Comparison of ENCODE assay signal across 20 cellular contexts in genomic region chr18:69205925-69206324, GRCh38.
A peak's percentile ranks its signal among the peaks of the same experiment; 100 is the strongest.
DNase-seq lines count a peak whose midpoint lies in the region; ATAC-seq and TF ChIP-seq lines count a peak whose summit lies in the region.
"Had no signal": no experiment of that assay in that cellular context is flagged by ENCODE, and none has a peak within 500 bp of the region (broad histone marks: within the 10 kb centered on the region; RNA-seq: fewer than 3 reads in every experiment).

No MANE protein-coding gene starts in this region.

- H3K36me3 ChIP-seq in adipocyte (ENCODE audit: control insufficient read depth, insufficient read depth, low read length, severe bottlenecking), result no peaks in the 10 kb centered on the region
- H3K36me3 ChIP-seq: BE2C; BLaER1 treated with 17β-estradiol and CSF1 and Interleukin-3, amounts not matched to agents 10 nM and 100 nM had no signal

- no peaks in the 10 kb centered on the region for H3K27me3 ChIP-seq in adipocyte (replicated peaks; ENCODE audit: control insufficient read depth, insufficient read depth, low read length)
- H3K27me3 ChIP-seq in foreskin keratinocyte, result no peaks in the 10 kb centered on the region
- H3K27me3 ChIP-seq: BE2C; BLaER1 treated with 17β-estradiol and CSF1 and Interleukin-3, amounts not matched to agents 10 nM and 100 nM had no signal

- ATAC-seq in HG02678 (IDR thresholded peaks at IDR 0.05; ENCODE audit: unreplicated experiment) (no peak), GM21447 (IDR thresholded peaks at IDR 0.05; ENCODE audit: unreplicated experiment) (no peak), foreskin keratinocyte (no peak)
- ATAC-seq: A549, GM23338, HCT116 had no signal

- DNase-seq in EH (ENCODE audit: low read depth), result peak; percentile 4
- DNase-seq in adipocyte (ENCODE audit: low read depth), result peak; percentile 15
- peak; percentile 10 for DNase-seq in fibroblast of gingiva (ENCODE audit: low read depth)
- DNase-seq in foreskin keratinocyte, result no peak
- DNase-seq: 8988T; ACHN; AML-193; BE2C; CD4-positive, alpha-beta T cell; CD8-positive, alpha-beta memory T cell; DMS 273 treated with DMSO at 0.1 percent for 48 hours; DMS79; GF-D8; H9 had no signal

- H3K27ac ChIP-seq in foreskin keratinocyte, result no peak overlapping the region
- H3K27ac ChIP-seq: A549; BLaER1 treated with 17β-estradiol and CSF1 and Interleukin-3, amounts not matched to agents 10 nM and 100 nM had no signal

- H3K4me3 ChIP-seq in adipocyte (ENCODE audit: low read length), result no peak overlapping the region
- H3K4me3 ChIP-seq: A549; BLaER1 treated with 17β-estradiol and CSF1 and Interleukin-3, amounts not matched to agents 10 nM and 100 nM; GM23338 had no signal

- H3K4me1 ChIP-seq in adipocyte (ENCODE audit: control insufficient read depth, insufficient read depth, low read length) (no peaks in the 10 kb centered on the region), foreskin keratinocyte (no peaks in the 10 kb centered on the region)
- H3K4me1 ChIP-seq: A549; BE2C; BLaER1 treated with 17β-estradiol and CSF1 and Interleukin-3, amounts not matched to agents 10 nM and 100 nM had no signal

- no peak for TF ChIP-seq CTCF in foreskin keratinocyte (conservative IDR thresholded peaks at IDR 0.05)

- no peak overlapping the region for H3K9ac ChIP-seq in adipocyte (ENCODE audit: low read length)
- H3K9ac ChIP-seq: BLaER1 treated with 17β-estradiol and CSF1 and Interleukin-3, amounts not matched to agents 10 nM and 100 nM had no signal

- no peaks in the 10 kb centered on the region for H3K9me3 ChIP-seq in adipocyte (ENCODE audit: control insufficient read depth, low read length)
- H3K9me3 ChIP-seq: A549; BE2C; BLaER1 treated with 17β-estradiol and CSF1 and Interleukin-3, amounts not matched to agents 10 nM and 100 nM had no signal

Comparison
In these comparisons a context has a peak if more than half of its experiments do, and no peak if none do; other contexts are left out.
1. DNase-seq: peak in EH (single experiment), adipocyte (single experiment) and fibroblast of gingiva (single experiment); none in foreskin keratinocyte (0 of 2).